1 cellular context compared by ENCODE assay signal in the genomic region with DNA sequence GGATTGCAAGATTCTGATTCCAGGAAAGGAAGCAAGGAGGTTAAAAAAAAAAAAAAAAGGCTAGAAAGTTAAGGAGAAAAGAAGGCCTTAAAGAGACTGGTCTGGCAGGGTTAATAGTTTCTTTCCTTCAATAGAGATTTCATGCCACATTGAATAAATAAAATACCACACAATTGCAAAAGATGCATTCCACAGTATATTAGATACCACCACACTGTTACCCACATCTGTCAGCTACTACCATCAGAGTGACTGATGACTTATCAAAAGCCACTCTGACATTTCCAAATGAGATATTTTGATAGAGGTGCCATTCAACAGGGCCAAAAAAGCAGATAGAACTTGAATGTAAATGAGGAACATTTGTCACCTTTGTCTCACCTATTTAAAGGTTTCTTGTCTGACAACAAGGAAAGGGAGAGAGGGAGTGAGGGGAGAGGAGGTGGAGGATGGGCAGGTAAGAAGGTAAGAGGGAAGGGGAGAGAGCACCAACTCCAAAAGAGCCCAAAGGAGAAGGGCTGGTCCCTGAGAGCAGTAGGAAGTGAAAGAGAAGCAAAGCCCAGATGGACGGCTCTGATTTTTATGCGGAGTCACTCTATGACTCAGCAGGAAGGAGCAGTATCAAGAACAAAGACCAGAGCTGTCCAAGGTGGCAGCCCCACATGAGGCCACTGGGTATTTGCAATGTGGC.
TF ChIP-seq lines count a peak whose summit lies in the region.

No MANE protein-coding gene starts in this region.

TF ChIP-seq in K562, 482 proteins besides CTCF, POLR2A, EP300 and RAD21 (continued from another document and continues in another):
- TF ChIP-seq, protein P1, sequence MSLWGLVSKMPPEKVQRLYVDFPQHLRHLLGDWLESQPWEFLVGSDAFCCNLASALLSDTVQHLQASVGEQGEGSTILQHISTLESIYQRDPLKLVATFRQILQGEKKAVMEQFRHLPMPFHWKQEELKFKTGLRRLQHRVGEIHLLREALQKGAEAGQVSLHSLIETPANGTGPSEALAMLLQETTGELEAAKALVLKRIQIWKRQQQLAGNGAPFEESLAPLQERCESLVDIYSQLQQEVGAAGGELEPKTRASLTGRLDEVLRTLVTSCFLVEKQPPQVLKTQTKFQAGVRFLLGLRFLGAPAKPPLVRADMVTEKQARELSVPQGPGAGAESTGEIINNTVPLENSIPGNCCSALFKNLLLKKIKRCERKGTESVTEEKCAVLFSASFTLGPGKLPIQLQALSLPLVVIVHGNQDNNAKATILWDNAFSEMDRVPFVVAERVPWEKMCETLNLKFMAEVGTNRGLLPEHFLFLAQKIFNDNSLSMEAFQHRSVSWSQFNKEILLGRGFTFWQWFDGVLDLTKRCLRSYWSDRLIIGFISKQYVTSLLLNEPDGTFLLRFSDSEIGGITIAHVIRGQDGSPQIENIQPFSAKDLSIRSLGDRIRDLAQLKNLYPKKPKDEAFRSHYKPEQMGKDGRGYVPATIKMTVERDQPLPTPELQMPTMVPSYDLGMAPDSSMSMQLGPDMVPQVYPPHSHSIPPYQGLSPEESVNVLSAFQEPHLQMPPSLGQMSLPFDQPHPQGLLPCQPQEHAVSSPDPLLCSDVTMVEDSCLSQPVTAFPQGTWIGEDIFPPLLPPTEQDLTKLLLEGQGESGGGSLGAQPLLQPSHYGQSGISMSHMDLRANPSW (CRISPR knock-in tag; IDR thresholded peaks at IDR 0.05) = no peak
- TF ChIP-seq, protein P2, sequence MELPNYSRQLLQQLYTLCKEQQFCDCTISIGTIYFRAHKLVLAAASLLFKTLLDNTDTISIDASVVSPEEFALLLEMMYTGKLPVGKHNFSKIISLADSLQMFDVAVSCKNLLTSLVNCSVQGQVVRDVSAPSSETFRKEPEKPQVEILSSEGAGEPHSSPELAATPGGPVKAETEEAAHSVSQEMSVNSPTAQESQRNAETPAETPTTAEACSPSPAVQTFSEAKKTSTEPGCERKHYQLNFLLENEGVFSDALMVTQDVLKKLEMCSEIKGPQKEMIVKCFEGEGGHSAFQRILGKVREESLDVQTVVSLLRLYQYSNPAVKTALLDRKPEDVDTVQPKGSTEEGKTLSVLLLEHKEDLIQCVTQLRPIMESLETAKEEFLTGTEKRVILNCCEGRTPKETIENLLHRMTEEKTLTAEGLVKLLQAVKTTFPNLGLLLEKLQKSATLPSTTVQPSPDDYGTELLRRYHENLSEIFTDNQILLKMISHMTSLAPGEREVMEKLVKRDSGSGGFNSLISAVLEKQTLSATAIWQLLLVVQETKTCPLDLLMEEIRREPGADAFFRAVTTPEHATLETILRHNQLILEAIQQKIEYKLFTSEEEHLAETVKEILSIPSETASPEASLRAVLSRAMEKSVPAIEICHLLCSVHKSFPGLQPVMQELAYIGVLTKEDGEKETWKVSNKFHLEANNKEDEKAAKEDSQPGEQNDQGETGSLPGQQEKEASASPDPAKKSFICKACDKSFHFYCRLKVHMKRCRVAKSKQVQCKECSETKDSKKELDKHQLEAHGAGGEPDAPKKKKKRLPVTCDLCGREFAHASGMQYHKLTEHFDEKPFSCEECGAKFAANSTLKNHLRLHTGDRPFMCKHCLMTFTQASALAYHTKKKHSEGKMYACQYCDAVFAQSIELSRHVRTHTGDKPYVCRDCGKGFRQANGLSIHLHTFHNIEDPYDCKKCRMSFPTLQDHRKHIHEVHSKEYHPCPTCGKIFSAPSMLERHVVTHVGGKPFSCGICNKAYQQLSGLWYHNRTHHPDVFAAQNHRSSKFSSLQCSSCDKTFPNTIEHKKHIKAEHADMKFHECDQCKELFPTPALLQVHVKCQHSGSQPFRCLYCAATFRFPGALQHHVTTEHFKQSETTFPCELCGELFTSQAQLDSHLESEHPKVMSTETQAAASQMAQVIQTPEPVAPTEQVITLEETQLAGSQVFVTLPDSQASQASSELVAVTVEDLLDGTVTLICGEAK (IDR thresholded peaks at IDR 0.05) = peak; percentile 76
- TF ChIP-seq, protein P2 (CRISPR knock-in tag; IDR thresholded peaks at IDR 0.05) = no peak
- TF ChIP-seq HCFC1 (IDR thresholded peaks at IDR 0.05; ENCODE audit: low read depth, low read length) (peak; percentile 55; the same call in 1 of the 2 replicates), ZFP36 (IDR thresholded peaks at IDR 0.05; ENCODE audit: low read depth, low read length, partially characterized antibody) (peak; percentile 10), MYBL2 (IDR thresholded peaks at IDR 0.05; ENCODE audit: low read depth) (no peak), MYBL2 (CRISPR knock-in tag; IDR thresholded peaks at IDR 0.05; ENCODE audit: borderline replicate concordance) (no peak), ZBTB1 (CRISPR knock-in tag; IDR thresholded peaks at IDR 0.05; ENCODE audit: borderline replicate concordance, low read depth) (0 out of 2 replicates have a peak, but pooled peaks have one; percentile 45), ZEB2 (IDR thresholded peaks at IDR 0.05) (peak; percentile 67; the same call in 1 of the 2 replicates), YBX1 (IDR thresholded peaks at IDR 0.05) (peak; percentile 78; the same call in 1 of the 2 replicates), SRF (CRISPR knock-in tag; IDR thresholded peaks at IDR 0.05) (peak in 1 of 2 experiments; percentile 82; a peak in 2 of 4 replicates), ZC3H11A (IDR thresholded peaks at IDR 0.05; ENCODE audit: low read depth, low read length) (no peak), ETV5 (CRISPR knock-in tag; IDR thresholded peaks at IDR 0.05; ENCODE audit: low read depth) (peak; percentile 81), ZNF699 (CRISPR knock-in tag; IDR thresholded peaks at IDR 0.05; ENCODE audit: insufficient replicate concordance) (no peak), ZNF695 (CRISPR knock-in tag; IDR thresholded peaks at IDR 0.05) (no peak), NR1H2 (CRISPR knock-in tag; IDR thresholded peaks at IDR 0.05) (no peak), RUNX1 (IDR thresholded peaks at IDR 0.05; ENCODE audit: low read depth) (no peak), KDM2B (CRISPR knock-in tag; IDR thresholded peaks at IDR 0.05) (no peak), CAMTA2 (CRISPR knock-in tag; conservative IDR thresholded peaks at IDR 0.05) (no peak), SMAD1 (IDR thresholded peaks at IDR 0.05; ENCODE audit: low read depth, low read length, partially characterized antibody) (no peak), ZNF75A (CRISPR knock-in tag; IDR thresholded peaks at IDR 0.05) (no peak), ERF (CRISPR knock-in tag; IDR thresholded peaks at IDR 0.05) (0 out of 2 replicates have a peak, but pooled peaks have one; percentile 26), NBN (IDR thresholded peaks at IDR 0.05; ENCODE audit: low read depth) (peak; percentile 80; the same call in 1 of the 2 replicates), HDAC2 (IDR thresholded peaks at IDR 0.05) (peak; percentile 99), LEF1 (IDR thresholded peaks at IDR 0.05) (peak; percentile 100), BRD9 (IDR thresholded peaks at IDR 0.05; ENCODE audit: low read depth, partially characterized antibody) (peak; percentile 61), PHF8 (IDR thresholded peaks at IDR 0.05; ENCODE audit: borderline replicate concordance, low read length) (no peak), SMARCA5 (IDR thresholded peaks at IDR 0.05) (no peak), HDAC1 (IDR thresholded peaks at IDR 0.05) (peak in 1 of 2 experiments; percentile 91; a peak in 2 of 4 replicates)
- TF ChIP-seq, protein P3, sequence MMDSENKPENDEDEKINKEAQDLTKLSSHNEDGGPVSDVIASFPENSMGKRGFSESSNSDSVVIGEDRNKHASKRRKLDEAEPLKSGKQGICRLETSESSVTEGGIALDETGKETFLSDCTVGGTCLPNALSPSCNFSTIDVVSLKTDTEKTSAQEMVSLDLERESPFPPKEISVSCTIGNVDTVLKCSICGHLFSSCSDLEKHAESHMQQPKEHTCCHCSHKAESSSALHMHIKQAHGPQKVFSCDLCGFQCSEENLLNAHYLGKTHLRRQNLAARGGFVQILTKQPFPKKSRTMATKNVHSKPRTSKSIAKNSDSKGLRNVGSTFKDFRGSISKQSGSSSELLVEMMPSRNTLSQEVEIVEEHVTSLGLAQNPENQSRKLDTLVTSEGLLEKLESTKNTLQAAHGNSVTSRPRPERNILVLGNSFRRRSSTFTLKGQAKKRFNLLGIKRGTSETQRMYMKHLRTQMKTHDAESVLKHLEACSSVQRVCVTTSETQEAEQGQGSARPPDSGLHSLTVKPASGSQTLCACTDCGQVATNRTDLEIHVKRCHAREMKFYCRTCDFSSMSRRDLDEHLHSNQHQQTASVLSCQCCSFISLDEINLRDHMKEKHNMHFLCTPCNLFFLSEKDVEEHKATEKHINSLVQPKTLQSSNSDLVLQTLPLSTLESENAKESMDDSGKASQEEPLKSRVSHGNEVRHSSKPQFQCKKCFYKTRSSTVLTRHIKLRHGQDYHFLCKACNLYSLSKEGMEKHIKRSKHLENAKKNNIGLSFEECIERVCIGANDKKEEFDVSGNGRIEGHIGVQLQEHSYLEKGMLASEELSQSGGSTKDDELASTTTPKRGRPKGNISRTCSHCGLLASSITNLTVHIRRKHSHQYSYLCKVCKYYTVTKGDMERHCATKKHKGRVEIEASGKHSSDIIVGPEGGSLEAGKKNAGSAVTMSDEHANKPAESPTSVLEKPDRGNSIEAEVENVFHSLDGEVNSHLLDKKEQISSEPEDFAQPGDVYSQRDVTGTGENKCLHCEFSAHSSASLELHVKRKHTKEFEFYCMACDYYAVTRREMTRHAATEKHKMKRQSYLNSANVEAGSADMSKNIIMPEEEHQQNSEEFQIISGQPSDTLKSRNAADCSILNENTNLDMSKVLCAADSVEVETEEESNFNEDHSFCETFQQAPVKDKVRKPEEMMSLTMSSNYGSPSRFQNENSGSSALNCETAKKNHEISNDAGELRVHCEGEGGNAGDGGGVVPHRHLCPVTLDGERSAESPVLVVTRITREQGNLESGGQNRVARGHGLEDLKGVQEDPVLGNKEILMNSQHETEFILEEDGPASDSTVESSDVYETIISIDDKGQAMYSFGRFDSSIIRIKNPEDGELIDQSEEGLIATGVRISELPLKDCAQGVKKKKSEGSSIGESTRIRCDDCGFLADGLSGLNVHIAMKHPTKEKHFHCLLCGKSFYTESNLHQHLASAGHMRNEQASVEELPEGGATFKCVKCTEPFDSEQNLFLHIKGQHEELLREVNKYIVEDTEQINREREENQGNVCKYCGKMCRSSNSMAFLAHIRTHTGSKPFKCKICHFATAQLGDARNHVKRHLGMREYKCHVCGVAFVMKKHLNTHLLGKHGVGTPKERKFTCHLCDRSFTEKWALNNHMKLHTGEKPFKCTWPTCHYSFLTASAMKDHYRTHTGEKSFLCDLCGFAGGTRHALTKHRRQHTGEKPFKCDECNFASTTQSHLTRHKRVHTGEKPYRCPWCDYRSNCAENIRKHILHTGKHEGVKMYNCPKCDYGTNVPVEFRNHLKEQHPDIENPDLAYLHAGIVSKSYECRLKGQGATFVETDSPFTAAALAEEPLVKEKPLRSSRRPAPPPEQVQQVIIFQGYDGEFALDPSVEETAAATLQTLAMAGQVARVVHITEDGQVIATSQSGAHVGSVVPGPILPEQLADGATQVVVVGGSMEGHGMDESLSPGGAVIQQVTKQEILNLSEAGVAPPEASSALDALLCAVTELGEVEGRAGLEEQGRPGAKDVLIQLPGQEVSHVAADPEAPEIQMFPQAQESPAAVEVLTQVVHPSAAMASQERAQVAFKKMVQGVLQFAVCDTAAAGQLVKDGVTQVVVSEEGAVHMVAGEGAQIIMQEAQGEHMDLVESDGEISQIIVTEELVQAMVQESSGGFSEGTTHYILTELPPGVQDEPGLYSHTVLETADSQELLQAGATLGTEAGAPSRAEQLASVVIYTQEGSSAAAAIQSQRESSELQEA (IDR thresholded peaks at IDR 0.05; ENCODE audit: low read depth) = no peak
- TF ChIP-seq, protein P4, sequence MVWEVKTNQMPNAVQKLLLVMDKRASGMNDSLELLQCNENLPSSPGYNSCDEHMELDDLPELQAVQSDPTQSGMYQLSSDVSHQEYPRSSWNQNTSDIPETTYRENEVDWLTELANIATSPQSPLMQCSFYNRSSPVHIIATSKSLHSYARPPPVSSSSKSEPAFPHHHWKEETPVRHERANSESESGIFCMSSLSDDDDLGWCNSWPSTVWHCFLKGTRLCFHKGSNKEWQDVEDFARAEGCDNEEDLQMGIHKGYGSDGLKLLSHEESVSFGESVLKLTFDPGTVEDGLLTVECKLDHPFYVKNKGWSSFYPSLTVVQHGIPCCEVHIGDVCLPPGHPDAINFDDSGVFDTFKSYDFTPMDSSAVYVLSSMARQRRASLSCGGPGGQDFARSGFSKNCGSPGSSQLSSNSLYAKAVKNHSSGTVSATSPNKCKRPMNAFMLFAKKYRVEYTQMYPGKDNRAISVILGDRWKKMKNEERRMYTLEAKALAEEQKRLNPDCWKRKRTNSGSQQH (CRISPR knock-in tag; IDR thresholded peaks at IDR 0.05) = peak; percentile 84; the same call in 1 of the 2 replicates
- TF ChIP-seq, protein P5, sequence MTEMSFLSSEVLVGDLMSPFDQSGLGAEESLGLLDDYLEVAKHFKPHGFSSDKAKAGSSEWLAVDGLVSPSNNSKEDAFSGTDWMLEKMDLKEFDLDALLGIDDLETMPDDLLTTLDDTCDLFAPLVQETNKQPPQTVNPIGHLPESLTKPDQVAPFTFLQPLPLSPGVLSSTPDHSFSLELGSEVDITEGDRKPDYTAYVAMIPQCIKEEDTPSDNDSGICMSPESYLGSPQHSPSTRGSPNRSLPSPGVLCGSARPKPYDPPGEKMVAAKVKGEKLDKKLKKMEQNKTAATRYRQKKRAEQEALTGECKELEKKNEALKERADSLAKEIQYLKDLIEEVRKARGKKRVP (CRISPR knock-in tag; IDR thresholded peaks at IDR 0.05) = peak; percentile 42; the same call in 1 of the 2 replicates
- TF ChIP-seq, protein P6, sequence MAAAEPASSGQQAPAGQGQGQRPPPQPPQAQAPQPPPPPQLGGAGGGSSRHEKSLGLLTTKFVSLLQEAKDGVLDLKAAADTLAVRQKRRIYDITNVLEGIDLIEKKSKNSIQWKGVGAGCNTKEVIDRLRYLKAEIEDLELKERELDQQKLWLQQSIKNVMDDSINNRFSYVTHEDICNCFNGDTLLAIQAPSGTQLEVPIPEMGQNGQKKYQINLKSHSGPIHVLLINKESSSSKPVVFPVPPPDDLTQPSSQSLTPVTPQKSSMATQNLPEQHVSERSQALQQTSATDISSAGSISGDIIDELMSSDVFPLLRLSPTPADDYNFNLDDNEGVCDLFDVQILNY (CRISPR knock-in tag; IDR thresholded peaks at IDR 0.05) = no peak
